Comparison of ENCODE assay signal across 8 cellular contexts in the genomic region with DNA sequence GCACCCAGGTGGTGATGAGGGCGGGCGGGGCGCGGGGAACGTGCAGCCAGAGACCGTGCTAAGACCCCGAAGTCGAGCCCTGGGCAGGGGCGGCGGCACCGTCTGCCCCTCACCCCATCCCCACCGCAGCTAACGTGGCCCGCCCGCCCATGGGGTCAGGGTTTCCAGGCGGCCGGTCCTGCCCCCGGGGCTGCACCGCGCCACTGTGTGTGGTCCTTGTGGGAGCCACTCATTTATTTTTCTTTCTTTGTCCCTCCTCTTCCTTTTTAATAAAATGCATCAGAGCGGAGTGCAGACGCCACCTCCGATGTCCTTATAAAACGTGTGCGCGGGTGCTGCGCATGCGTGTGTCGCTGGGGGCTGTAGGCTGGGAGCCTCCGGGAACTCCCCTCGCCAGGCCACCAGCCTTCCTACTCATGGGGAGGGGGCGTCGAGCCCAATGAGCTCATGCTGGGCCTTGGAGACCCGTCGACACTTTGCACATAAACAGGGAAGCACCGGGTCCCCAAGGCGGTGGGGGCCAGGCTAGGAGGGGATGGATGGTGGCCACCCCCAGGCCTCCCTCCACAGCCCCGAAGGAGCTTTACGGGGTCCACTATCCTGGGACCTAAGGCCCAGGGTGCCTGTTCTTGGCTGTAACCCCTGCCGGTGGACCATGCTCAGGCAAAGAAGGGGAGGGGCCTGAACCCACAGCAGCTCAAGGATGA. TPM values are rescaled to one million over a fixed set of nuclear protein-coding genes. Genes with fewer than 3 reads are reported as not detected.
DNase-seq lines count a peak whose midpoint lies in the region; ATAC-seq and TF ChIP-seq lines count a peak whose summit lies in the region.

No MANE protein-coding gene starts in this region.

- H3K79me2 ChIP-seq in SK-N-SH (ENCODE audit: insufficient read depth) (no peaks in the 10 kb centered on the region), MM.1S (ENCODE audit: low read length) (no peaks in the 10 kb centered on the region)

- H3K4me3 ChIP-seq in SK-N-SH (ENCODE audit: low read depth in 2 of 2, low read length in 1 of 2) (no peak overlapping the region), duodenal mucosa (ENCODE audit: low read depth in 1 of 2, low read length in 2 of 2) (peak overlapping the region; percentile 36 to 65), mesodermal cell (ENCODE audit: extremely low read depth, insufficient read depth, low read length, poor library complexity, severe bottlenecking) (no peak overlapping the region), tibial artery (peak overlapping the region; percentile 44 to 53), MM.1S (ENCODE audit: low read length) (no peak overlapping the region)

- H3K4me1 ChIP-seq in SK-N-SH (ENCODE audit: control insufficient read depth in 1 of 2, insufficient read depth in 2 of 2, low read depth in 1 of 2, low read length in 1 of 2) (no peaks in the 10 kb centered on the region; a peak in 1 of 4 replicates), duodenal mucosa (ENCODE audit: control insufficient read depth in 1 of 2, insufficient read depth in 2 of 2, low read length in 2 of 2) (peaks cover 0 to 8% of the 10 kb centered on the region in 2 donors), mesodermal cell (ENCODE audit: control insufficient read depth, insufficient read depth, low read length, poor library complexity, severe bottlenecking) (peaks cover 29% of the 10 kb centered on the region), tibial artery (peaks cover 0 to 27% (median 17%) of the 10 kb centered on the region in 4 donors), MM.1S (ENCODE audit: low read length) (no peaks in the 10 kb centered on the region)

- intact Hi-C loops in tibial artery (cut with DNase I; ENCODE audit: low total_unique reads): no loop called here

- TF ChIP-seq CTCF in SK-N-SH (IDR thresholded peaks at IDR 0.05): no peak
- no peak for TF ChIP-seq CTCF in tibial artery (IDR thresholded peaks at IDR 0.05)
- no peak for TF ChIP-seq CTCF in MM.1S (IDR thresholded peaks at IDR 0.05; ENCODE audit: low read length)

- peak; percentile 29 for DNase-seq in SK-N-SH
- peak; percentile 46 to 71 for DNase-seq in tibial artery
- no peak for DNase-seq in MM.1S
- no peak for DNase-seq in COLO829 (ENCODE audit: low spot score)

- no peaks in the 10 kb centered on the region for H3K27me3 ChIP-seq in SK-N-SH (ENCODE audit: insufficient read depth)
- no peaks in the 10 kb centered on the region for H3K27me3 ChIP-seq in duodenal mucosa (ENCODE audit: control insufficient read depth in 1 of 2, insufficient read depth in 2 of 2, low read length in 2 of 2)
- H3K27me3 ChIP-seq in tibial artery: peaks cover 0 to 43% of the 10 kb centered on the region in 2 donors
- peaks cover 5% of the 10 kb centered on the region; the same call in 1 of the 2 replicates for H3K27me3 ChIP-seq in MM.1S (replicated peaks; ENCODE audit: insufficient read depth, low read length)

- H3K9me2 ChIP-seq in SK-N-SH (no peaks in the 10 kb centered on the region), MM.1S (replicated peaks; ENCODE audit: insufficient read depth, low read length) (no peaks in the 10 kb centered on the region)

- no peaks in the 10 kb centered on the region for H4K20me1 ChIP-seq in SK-N-SH (ENCODE audit: insufficient read depth)
- H4K20me1 ChIP-seq in MM.1S (ENCODE audit: insufficient read depth, low read length): no peaks in the 10 kb centered on the region

- no peaks in the 10 kb centered on the region for H3F3A ChIP-seq in SK-N-SH (replicated peaks; ENCODE audit: insufficient read depth)
- no peaks in the 10 kb centered on the region for H3F3A ChIP-seq in MM.1S (ENCODE audit: insufficient read depth, low read length)

- H3K9me3 ChIP-seq in SK-N-SH (no peaks in the 10 kb centered on the region), duodenal mucosa (ENCODE audit: control insufficient read depth in 1 of 2, low read length in 2 of 2) (no peaks in the 10 kb centered on the region), mesodermal cell (ENCODE audit: control insufficient read depth, low read length) (no peaks in the 10 kb centered on the region), tibial artery (no peaks in the 10 kb centered on the region), MM.1S (replicated peaks; ENCODE audit: insufficient read depth, low read length) (no peaks in the 10 kb centered on the region)

- ATAC-seq in SK-N-SH treated with all-trans-retinoic acid at 6 μM for 48 hours (no peak), HG02588 (IDR thresholded peaks at IDR 0.05; ENCODE audit: unreplicated experiment) (no peak)

- no peak for TF ChIP-seq RAD21 in SK-N-SH (IDR thresholded peaks at IDR 0.05; ENCODE audit: low read length)

- no peak overlapping the region for H3K4me2 ChIP-seq in SK-N-SH
- H3K4me2 ChIP-seq in MM.1S (ENCODE audit: low read depth, low read length): no peak overlapping the region

- no peak overlapping the region for H2AFZ ChIP-seq in SK-N-SH (ENCODE audit: low read depth)
- H2AFZ ChIP-seq in MM.1S (ENCODE audit: low read length): no peak overlapping the region

- WGBS in SK-N-SH (ENCODE audit: low lambda C conversion rate): 86% methylated on average over 24 of the region's 40 CpGs
- WGBS in mesodermal cell (ENCODE audit: insufficient coverage in 2 of 2), 2 experiments: 49 to 56% methylated on average over 16 to 39 of the region's 40 CpGs

- no peak overlapping the region for H3K27ac ChIP-seq in SK-N-SH (ENCODE audit: low read depth in 2 of 2, low read length in 1 of 2)
- H3K27ac ChIP-seq in duodenal mucosa (ENCODE audit: low read depth, low read length): peak overlapping the region; percentile 66
- peak overlapping the region; percentile 64 for H3K27ac ChIP-seq in mesodermal cell (ENCODE audit: low read depth, low read length, severe bottlenecking)
- peak overlapping the region; percentile 41 to 43 for H3K27ac ChIP-seq in tibial artery
- H3K27ac ChIP-seq in MM.1S (ENCODE audit: low read length): no peak overlapping the region

- no peak for TF ChIP-seq EP300 in SK-N-SH (IDR thresholded peaks at IDR 0.05; ENCODE audit: borderline replicate concordance in 1 of 2, low read depth in 1 of 2, low read length in 1 of 2)

- POLR2A ChIA-PET in SK-N-SH (lab: Yijun Ruan, JAX): no interaction called here

- H3K36me3 ChIP-seq in SK-N-SH (replicated peaks in 1 of 2; ENCODE audit: control insufficient read depth in 1 of 2, insufficient read depth in 2 of 2, low read length in 1 of 2): no peaks in the 10 kb centered on the region
- no peaks in the 10 kb centered on the region for H3K36me3 ChIP-seq in duodenal mucosa (ENCODE audit: control insufficient read depth in 1 of 2, insufficient read depth in 2 of 2, low read length in 2 of 2)
- H3K36me3 ChIP-seq in mesodermal cell (ENCODE audit: control insufficient read depth, insufficient read depth, low read length): no peaks in the 10 kb centered on the region
- H3K36me3 ChIP-seq in tibial artery: no peaks in the 10 kb centered on the region
- H3K36me3 ChIP-seq in MM.1S (replicated peaks; ENCODE audit: insufficient read depth, low read length): no peaks in the 10 kb centered on the region

- CTCF ChIA-PET in SK-N-SH (lab: Yijun Ruan, JAX): no interaction called here

- no peak overlapping the region for H3K9ac ChIP-seq in SK-N-SH
- H3K9ac ChIP-seq in duodenal mucosa (ENCODE audit: low read depth in 1 of 2, low read length in 2 of 2): no peak overlapping the region
- H3K9ac ChIP-seq in MM.1S (ENCODE audit: low read length): no peak overlapping the region

TF ChIP-seq in SK-N-SH treated with all-trans-retinoic acid at 6 μM for 48 hours, 23 proteins besides CTCF, POLR2A, EP300 and RAD21 (continues in another document):
- TF ChIP-seq, protein P1, sequence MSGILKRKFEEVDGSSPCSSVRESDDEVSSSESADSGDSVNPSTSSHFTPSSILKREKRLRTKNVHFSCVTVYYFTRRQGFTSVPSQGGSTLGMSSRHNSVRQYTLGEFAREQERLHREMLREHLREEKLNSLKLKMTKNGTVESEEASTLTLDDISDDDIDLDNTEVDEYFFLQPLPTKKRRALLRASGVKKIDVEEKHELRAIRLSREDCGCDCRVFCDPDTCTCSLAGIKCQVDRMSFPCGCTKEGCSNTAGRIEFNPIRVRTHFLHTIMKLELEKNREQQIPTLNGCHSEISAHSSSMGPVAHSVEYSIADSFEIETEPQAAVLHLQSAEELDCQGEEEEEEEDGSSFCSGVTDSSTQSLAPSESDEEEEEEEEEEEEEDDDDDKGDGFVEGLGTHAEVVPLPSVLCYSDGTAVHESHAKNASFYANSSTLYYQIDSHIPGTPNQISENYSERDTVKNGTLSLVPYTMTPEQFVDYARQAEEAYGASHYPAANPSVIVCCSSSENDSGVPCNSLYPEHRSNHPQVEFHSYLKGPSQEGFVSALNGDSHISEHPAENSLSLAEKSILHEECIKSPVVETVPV (CRISPR knock-in tag; IDR thresholded peaks at IDR 0.05): no peak
- TF ChIP-seq ZNF70 (CRISPR knock-in tag; IDR thresholded peaks at IDR 0.05) (no peak), ZFP30 (CRISPR knock-in tag; IDR thresholded peaks at IDR 0.05) (no peak), GLIS3 (CRISPR knock-in tag; IDR thresholded peaks at IDR 0.05) (no peak), ARNTL (CRISPR knock-in tag; IDR thresholded peaks at IDR 0.05; ENCODE audit: borderline replicate concordance, low read depth) (no peak), ISL1 (CRISPR knock-in tag; IDR thresholded peaks at IDR 0.05) (no peak), TCF4 (CRISPR knock-in tag; IDR thresholded peaks at IDR 0.05; ENCODE audit: borderline replicate concordance) (no peak), BACH2 (CRISPR knock-in tag; IDR thresholded peaks at IDR 0.05; ENCODE audit: borderline replicate concordance) (no peak), ZNF565 (CRISPR knock-in tag; conservative IDR thresholded peaks at IDR 0.05; ENCODE audit: low read depth) (no peak), PPARA (CRISPR knock-in tag; IDR thresholded peaks at IDR 0.05; ENCODE audit: borderline replicate concordance) (no peak), ZNF8 (CRISPR knock-in tag; IDR thresholded peaks at IDR 0.05) (no peak), ZFP3 (CRISPR knock-in tag; IDR thresholded peaks at IDR 0.05) (no peak), RARB (CRISPR knock-in tag; IDR thresholded peaks at IDR 0.05) (no peak)

RNA-seq across cellular contexts. Expression of a gene that starts 59.9 kb away (rescaled TPM):
- 0.31 and 0.36 TPM in 2 replicates for polyA plus RNA-seq in SK-N-SH (2012; rRNA removed)
- polyA plus RNA-seq in SK-N-SH (2012; cell fraction: cytosol; rRNA removed): 0.26 and 0.31 TPM in 2 replicates
- 0.50 and 0.67 TPM in 2 replicates for polyA plus RNA-seq in SK-N-SH (2012; cell fraction: nucleus; rRNA removed)
- polyA plus RNA-seq in mesodermal cell (2013, experiment 1 of 2): 1.3 TPM
- 0.81 TPM for polyA plus RNA-seq in mesodermal cell (2013, experiment 2 of 2)

Comparison
In these comparisons a context has a peak if more than half of its experiments do, and no peak if none do; other contexts are left out.
1. DNase-seq: peak in SK-N-SH (single experiment) and tibial artery (2 of 2); none in MM.1S (single experiment) and COLO829 (single experiment).
2. H3K27ac ChIP-seq: peak in duodenal mucosa (single experiment), mesodermal cell (single experiment) and tibial artery (2 of 2); none in SK-N-SH (0 of 2) and MM.1S (single experiment).
3. H3K4me3 ChIP-seq: peak in duodenal mucosa (2 of 2) and tibial artery (2 of 2); none in SK-N-SH (0 of 2), mesodermal cell (single experiment) and MM.1S (single experiment).